In the genomic region with DNA sequence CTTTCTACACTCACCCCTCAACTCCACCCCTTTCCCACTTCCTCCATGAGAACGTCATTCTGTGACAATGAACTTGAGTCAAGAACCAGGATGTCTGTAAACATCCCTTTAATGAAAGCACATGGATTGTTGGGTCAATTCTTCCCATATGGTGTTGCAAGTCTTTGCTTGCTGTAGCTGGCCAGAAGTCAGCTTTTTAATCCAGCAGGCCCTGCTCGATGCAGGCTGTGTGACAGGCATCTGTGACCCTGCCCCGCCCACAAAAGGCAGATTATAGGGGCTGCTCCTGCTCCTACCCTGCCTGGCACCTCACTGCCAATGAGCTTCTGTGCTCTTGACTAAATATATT, we compare ENCODE assay signal across 1 cellular context.
TF ChIP-seq lines count a peak whose summit lies in the region.

No MANE protein-coding gene starts in this region.

TF ChIP-seq in GM23338, 12 proteins besides CTCF, POLR2A, EP300 and RAD21 (continued from another document):
- TF ChIP-seq NANOG (IDR thresholded peaks at IDR 0.05; ENCODE audit: borderline replicate concordance), result no peak
- TF ChIP-seq EZH2 (IDR thresholded peaks at IDR 0.05; ENCODE audit: low read depth, unreplicated experiment), result no peak
- no peak for TF ChIP-seq ZNF114 (CRISPR knock-in tag; IDR thresholded peaks at IDR 0.05)
- TF ChIP-seq EZH2phosphoT487 (IDR thresholded peaks at IDR 0.05; ENCODE audit: unreplicated experiment), result no peak
- TF ChIP-seq JUNB (IDR thresholded peaks at IDR 0.05; ENCODE audit: unreplicated experiment), result no peak
- TF ChIP-seq STAT1 (IDR thresholded peaks at IDR 0.05; ENCODE audit: unreplicated experiment), result no peak
- TF ChIP-seq, protein P1, sequence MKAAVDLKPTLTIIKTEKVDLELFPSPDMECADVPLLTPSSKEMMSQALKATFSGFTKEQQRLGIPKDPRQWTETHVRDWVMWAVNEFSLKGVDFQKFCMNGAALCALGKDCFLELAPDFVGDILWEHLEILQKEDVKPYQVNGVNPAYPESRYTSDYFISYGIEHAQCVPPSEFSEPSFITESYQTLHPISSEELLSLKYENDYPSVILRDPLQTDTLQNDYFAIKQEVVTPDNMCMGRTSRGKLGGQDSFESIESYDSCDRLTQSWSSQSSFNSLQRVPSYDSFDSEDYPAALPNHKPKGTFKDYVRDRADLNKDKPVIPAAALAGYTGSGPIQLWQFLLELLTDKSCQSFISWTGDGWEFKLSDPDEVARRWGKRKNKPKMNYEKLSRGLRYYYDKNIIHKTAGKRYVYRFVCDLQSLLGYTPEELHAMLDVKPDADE (IDR thresholded peaks at IDR 0.05), result no peak
